1 cellular context compared by ENCODE assay signal in genomic region chr11:76772100-76772782, GRCh38.
TF ChIP-seq lines count a peak whose summit lies in the region.

No MANE protein-coding gene starts in this region.

TF ChIP-seq in HepG2, 621 proteins besides CTCF, POLR2A, EP300 and RAD21 (continued from another document and continues in another):
- TF ChIP-seq ZNF292 (CRISPR knock-in tag; IDR thresholded peaks at IDR 0.05; ENCODE audit: borderline replicate concordance, low read depth) (no peak), MEIS1 (CRISPR knock-in tag; IDR thresholded peaks at IDR 0.05; ENCODE audit: borderline replicate concordance) (no peak), CBX2 (IDR thresholded peaks at IDR 0.05; ENCODE audit: low read depth, low read length) (no peak), CBX2 (CRISPR knock-in tag; IDR thresholded peaks at IDR 0.05; ENCODE audit: low read depth) (no peak), SMARCE1 (IDR thresholded peaks at IDR 0.05; ENCODE audit: borderline replicate concordance) (no peak), HNF1B (CRISPR knock-in tag; IDR thresholded peaks at IDR 0.05) (no peak), FOSL2 (CRISPR knock-in tag; IDR thresholded peaks at IDR 0.05) (peak; percentile 5; the same call in 1 of the 2 replicates), CC2D1A (CRISPR knock-in tag; IDR thresholded peaks at IDR 0.05) (no peak), HNRNPK (IDR thresholded peaks at IDR 0.05; ENCODE audit: low read depth, low read length, poor library complexity, severe bottlenecking) (no peak), ZNF430 (CRISPR knock-in tag; IDR thresholded peaks at IDR 0.05) (no peak), CEBPB (IDR thresholded peaks at IDR 0.05; ENCODE audit: borderline replicate concordance, low read depth, low read length) (peak; percentile 50; the same call in 1 of the 2 replicates), KAT2B (IDR thresholded peaks at IDR 0.05; ENCODE audit: borderline replicate concordance, low read depth, low read length) (no peak), DMAP1 (CRISPR knock-in tag; IDR thresholded peaks at IDR 0.05) (0 out of 2 replicates have a peak, but pooled peaks have one; percentile 20), UBTF (CRISPR knock-in tag; IDR thresholded peaks at IDR 0.05) (no peak), CERS6 (CRISPR knock-in tag; IDR thresholded peaks at IDR 0.05) (no peak), PRDM10 (CRISPR knock-in tag; IDR thresholded peaks at IDR 0.05; ENCODE audit: low read depth) (no peak), NR2C2 (CRISPR knock-in tag; IDR thresholded peaks at IDR 0.05; ENCODE audit: borderline replicate concordance) (peak; percentile 39; the same call in 1 of the 2 replicates), SMAD3 (CRISPR knock-in tag; IDR thresholded peaks at IDR 0.05) (no peak), NFRKB (IDR thresholded peaks at IDR 0.05) (no peak), GATAD2A (CRISPR knock-in tag; IDR thresholded peaks at IDR 0.05) (no peak), PAXIP1 (CRISPR knock-in tag; conservative IDR thresholded peaks at IDR 0.05) (peak; percentile 34; the same call in 1 of the 2 replicates), ZSCAN29 (CRISPR knock-in tag; conservative IDR thresholded peaks at IDR 0.05) (no peak), FOXA3 (CRISPR knock-in tag; IDR thresholded peaks at IDR 0.05) (no peak; the same call in 1 of the 2 replicates), TFDP2 (CRISPR knock-in tag; IDR thresholded peaks at IDR 0.05) (no peak), ZC3H13 (CRISPR knock-in tag; IDR thresholded peaks at IDR 0.05) (no peak), ZNF432 (CRISPR knock-in tag; IDR thresholded peaks at IDR 0.05; ENCODE audit: borderline replicate concordance) (no peak), RNF2 (conservative IDR thresholded peaks at IDR 0.05; ENCODE audit: low read depth) (no peak), ZSCAN21 (CRISPR knock-in tag; IDR thresholded peaks at IDR 0.05; ENCODE audit: borderline replicate concordance) (no peak), BCL6 (CRISPR knock-in tag; IDR thresholded peaks at IDR 0.05) (peak; percentile 39), NCOA2 (CRISPR knock-in tag; IDR thresholded peaks at IDR 0.05) (peak; percentile 34; the same call in 1 of the 2 replicates), ZNF44 (CRISPR knock-in tag; IDR thresholded peaks at IDR 0.05) (no peak), KLF12 (CRISPR knock-in tag; IDR thresholded peaks at IDR 0.05; ENCODE audit: borderline replicate concordance) (no peak), TCF7 (IDR thresholded peaks at IDR 0.05; ENCODE audit: low read depth) (no peak), MXI1 (IDR thresholded peaks at IDR 0.05; ENCODE audit: borderline replicate concordance, low read depth, low read length) (no peak), SOX6 (IDR thresholded peaks at IDR 0.05) (no peak), SOX6 (CRISPR knock-in tag; IDR thresholded peaks at IDR 0.05) (peak; percentile 22; the same call in 1 of the 2 replicates), ZBTB10 (CRISPR knock-in tag; IDR thresholded peaks at IDR 0.05; ENCODE audit: borderline replicate concordance) (no peak), NR3C1 (CRISPR knock-in tag; IDR thresholded peaks at IDR 0.05) (no peak), GABPA (IDR thresholded peaks at IDR 0.05; ENCODE audit: low read depth, low read length) (no peak), GABPA (CRISPR knock-in tag; IDR thresholded peaks at IDR 0.05; ENCODE audit: low read depth) (no peak), HMG20B (CRISPR knock-in tag; conservative IDR thresholded peaks at IDR 0.05) (no peak), ZFP36 (IDR thresholded peaks at IDR 0.05; ENCODE audit: borderline replicate concordance, low read depth, low read length, partially characterized antibody) (no peak), ARHGAP35 (CRISPR knock-in tag; IDR thresholded peaks at IDR 0.05; ENCODE audit: borderline replicate concordance) (no peak), NR2F6 (IDR thresholded peaks at IDR 0.05) (peak; percentile 46), NR2F6 (CRISPR knock-in tag; IDR thresholded peaks at IDR 0.05) (no peak), ZNF75D (CRISPR knock-in tag; IDR thresholded peaks at IDR 0.05; ENCODE audit: borderline replicate concordance) (no peak), CBX5 (CRISPR knock-in tag; IDR thresholded peaks at IDR 0.05; ENCODE audit: borderline replicate concordance) (0 out of 2 replicates have a peak, but pooled peaks have one; percentile 17), RARG (CRISPR knock-in tag; IDR thresholded peaks at IDR 0.05; ENCODE audit: low read depth) (no peak), ZBTB26 (CRISPR knock-in tag; IDR thresholded peaks at IDR 0.05; ENCODE audit: borderline replicate concordance) (no peak), CENPT (CRISPR knock-in tag; IDR thresholded peaks at IDR 0.05; ENCODE audit: low read depth) (no peak)
